In genomic region chr6:87573307-87574024, GRCh38 we compare ENCODE assay signal across 24 cellular contexts. TPM values are rescaled to one million over a fixed set of nuclear protein-coding genes. Genes with fewer than 3 reads are reported as not detected.
DNase-seq lines count a peak whose midpoint lies in the region; ATAC-seq and TF ChIP-seq lines count a peak whose summit lies in the region.
"Had no signal": no experiment of that assay in that cellular context is flagged by ENCODE, and none has a peak within 500 bp of the region (broad histone marks: within the 10 kb centered on the region; RNA-seq: fewer than 3 reads in every experiment).

No MANE protein-coding gene starts in this region.

- ATAC-seq in activated T-cell treated with anti-CD3 and anti-CD28 coated beads, Interleukin-2, amount 50 U/mL, for 4 hours, result no peak
- ATAC-seq in WTC11 (no peak), HG02938 (IDR thresholded peaks at IDR 0.05; ENCODE audit: unreplicated experiment) (no peak)

- H3K36me3 Mint-ChIP-seq in activated T-cell treated with anti-CD3 and anti-CD28 coated beads, Interleukin-2, amount 50 U/mL, for 4 hours (ENCODE audit: insufficient read depth), result peaks cover 34% of the 10 kb centered on the region
- H3K36me3 Mint-ChIP-seq in WTC11 (peaks cover 3% of the 10 kb centered on the region), nephron (ENCODE audit: low read depth) (peaks cover 32% of the 10 kb centered on the region)

- H3K27me3 Mint-ChIP-seq in activated T-cell treated with anti-CD3 and anti-CD28 coated beads, Interleukin-2, amount 50 U/mL, for 4 hours (ENCODE audit: low read depth), result no peaks in the 10 kb centered on the region
- H3K27me3 Mint-ChIP-seq in WTC11 (ENCODE audit: low read depth) (no peaks in the 10 kb centered on the region), nephron (ENCODE audit: low read depth) (no peaks in the 10 kb centered on the region)

- H3K27ac Mint-ChIP-seq in WTC11, result 0 out of 2 replicates have a peak overlapping the region, but pooled peaks have one; percentile 50
- H3K27ac Mint-ChIP-seq in nephron, result peak overlapping the region; percentile 44 to 82 (median 80)

- H3K9me3 Mint-ChIP-seq in activated T-cell treated with anti-CD3 and anti-CD28 coated beads, Interleukin-2, amount 50 U/mL, for 4 hours, result no peaks in the 10 kb centered on the region
- H3K9me3 Mint-ChIP-seq in WTC11 (no peaks in the 10 kb centered on the region), nephron (no peaks in the 10 kb centered on the region)
- H3K9me3 Mint-ChIP-seq: activated T-helper 1 cell treated with anti-CD3 and anti-CD28 coated beads, Interleukin-12 subunit alpha, Interleukin-12 subunit beta, Interleukin-2, Interleukin-4 antibody, amounts not matched to agents 30 ng/mL and 10 ng/mL and 1 ng/mL, durations not matched to agents 14 hours and 24 hours and 36 hours; neural crest cell had no signal

- CTCF ChIA-PET in WTC11 (lab: Charles Lee), result no interaction called here

- H3K4me3 ChIP-seq in GM08714 (ENCODE audit: low read length), result peak overlapping the region; percentile 44; the same call in 1 of the 2 replicates
- H3K4me3 ChIP-seq: cardiac muscle cell, psoas muscle, spleen had no signal

- no peak for DNase-seq in activated T-cell treated with anti-CD3 and anti-CD28 coated beads, Interleukin-2, amount 50 U/mL, for 4 hours
- DNase-seq in activated T-cell treated with anti-CD3 and anti-CD28 coated beads, Interleukin-2, amount 50 U/mL, for 1 hour, result no peak
- DNase-seq in WTC11 (ENCODE audit: low spot score) (no peak), NCI-H146 treated with DMSO at 0.1 percent for 48 hours (lab: John Stamatoyannopoulos, UW; ENCODE audit: unreplicated experiment) (no peak), HUDEP-2 (lab: John Stamatoyannopoulos, UW; ENCODE audit: unreplicated experiment in 76 of 76) (no peak)
- DNase-seq: activated CD4-positive, alpha-beta T cell treated with anti-CD3 and anti-CD28 coated beads, Interleukin-2, amount 50 U/mL, for 1 hour; amygdala; DMS79 treated with DMSO at 0.1 percent for 48 hours; erythroblast; foreskin melanocyte; KG1; mesenchymal stem cell; NCI-H2081 treated with DMSO at 0.1 percent for 48 hours; NCI-H446 treated with DMSO at 0.1 percent for 48 hours; psoas muscle; spleen; stimulated activated CD4-positive, alpha-beta T cell treated with anti-CD3 and anti-CD28 coated beads, Interleukin-4, amount 100 ng/mL, for 4 hours had no signal

- POLR2A ChIA-PET in WTC11 (lab: Charles Lee), result no interaction called here

- TF ChIP-seq CTCF in WTC11 (IDR thresholded peaks at IDR 0.05), result no peak
- no peak for TF ChIP-seq CTCF in nephron (IDR thresholded peaks at IDR 0.05; ENCODE audit: unreplicated experiment in 3 of 3)

- H3K4me1 Mint-ChIP-seq in activated T-cell treated with anti-CD3 and anti-CD28 coated beads, Interleukin-2, amount 50 U/mL, for 4 hours (ENCODE audit: low read depth), result peaks cover 48% of the 10 kb centered on the region
- H3K4me1 Mint-ChIP-seq in WTC11 (peaks cover 39% of the 10 kb centered on the region), nephron (peaks cover 21% of the 10 kb centered on the region)

- H3K4me3 Mint-ChIP-seq in activated T-cell treated with anti-CD3 and anti-CD28 coated beads, Interleukin-2, amount 50 U/mL, for 4 hours, result peak overlapping the region; percentile 16
- H3K4me3 Mint-ChIP-seq in WTC11, result no peak overlapping the region
- H3K4me3 Mint-ChIP-seq in nephron, result no peak overlapping the region
- H3K4me3 Mint-ChIP-seq: CD14-positive monocyte, neural crest cell had no signal

TF ChIP-seq in WTC11, 78 proteins besides CTCF, POLR2A, EP300 and RAD21:
- no peak for TF ChIP-seq E2F4 (CRISPR knock-in tag; IDR thresholded peaks at IDR 0.05; ENCODE audit: borderline replicate concordance, low read depth)
- no peak for TF ChIP-seq MLX (CRISPR knock-in tag; IDR thresholded peaks at IDR 0.05)
- TF ChIP-seq E2F1 (CRISPR knock-in tag; IDR thresholded peaks at IDR 0.05), result no peak
- TF ChIP-seq ZNF138 (CRISPR knock-in tag; conservative IDR thresholded peaks at IDR 0.05), result no peak
- TF ChIP-seq ZNF219 (CRISPR knock-in tag; IDR thresholded peaks at IDR 0.05; ENCODE audit: borderline replicate concordance), result no peak
- no peak for TF ChIP-seq GABPB1 (CRISPR knock-in tag; IDR thresholded peaks at IDR 0.05)
- TF ChIP-seq STAT6 (CRISPR knock-in tag; conservative IDR thresholded peaks at IDR 0.05; ENCODE audit: low read depth), result no peak
- TF ChIP-seq SMAD3 (CRISPR knock-in tag; IDR thresholded peaks at IDR 0.05; ENCODE audit: borderline replicate concordance), result no peak
- TF ChIP-seq ZSCAN18 (CRISPR knock-in tag; IDR thresholded peaks at IDR 0.05), result no peak
TF ChIP-seq in WTC11: peak in this region for 0.

RNA-seq across cellular contexts. Expression of gene RARS2, which starts 16.3 kb away (rescaled TPM):
- 10 to 100 TPM; 16.8 to 20.9 (median 19.6) TPM for total RNA-seq in activated T-cell treated with anti-CD3 and anti-CD28 coated beads, Interleukin-2, amount 50 U/mL, for 4 hours
- total RNA-seq in WTC11 (2021), result 31.8 to 33.3 TPM (median 32.9 TPM) in 3 replicates

RNA-seq across cellular contexts. Expression of gene ORC3, which starts 16.5 kb away (rescaled TPM):
- total RNA-seq in activated T-cell treated with anti-CD3 and anti-CD28 coated beads, Interleukin-2, amount 50 U/mL, for 4 hours, result 10 to 100 TPM; 22.7 to 25.7 (median 23.9) TPM
- total RNA-seq in WTC11 (2021), result 46.7 to 50.7 TPM (median 48.4 TPM) in 3 replicates
